8 cellular contexts compared by ENCODE assay signal in genomic region chr20:36950432-36951197, GRCh38. TPM values are rescaled to one million over a fixed set of nuclear protein-coding genes. Genes with fewer than 3 reads are reported as not detected.
DNase-seq lines count a peak whose midpoint lies in the region; ATAC-seq and TF ChIP-seq lines count a peak whose summit lies in the region.

No MANE protein-coding gene starts in this region.

- peak overlapping the region; percentile 74 to 99 (median 95) for H3K4me3 ChIP-seq in dorsolateral prefrontal cortex
- H3K4me3 ChIP-seq in lung, result peak overlapping the region; percentile 92
- peak overlapping the region; percentile 94 for H3K4me3 ChIP-seq in thoracic aorta

- intact Hi-C loops in dorsolateral prefrontal cortex (cut with DNase I), result loop anchor here (2.0 to 10.0 kb wide), 3 partner anchors 58 to 242 kb away; partner anchors contain the start of gene RBL1 (in 1 of the 2)

- peak overlapping the region; percentile 74 for H3K9ac ChIP-seq in ES-I3 (ENCODE audit: low read depth, low read length)

- DNase-seq in T-helper 1 cell (peak; percentile 15 to 43 (median 40)), dorsolateral prefrontal cortex (peak in 2 of 10 donors; percentile 21 to 57), lung (ENCODE audit: low spot score) (peak; percentile 31), thoracic aorta (ENCODE audit: low spot score) (no peak), NCI-H510A (lab: John Stamatoyannopoulos, UW) (no peak), NCI-H1930 (lab: John Stamatoyannopoulos, UW) (no peak)

- H3K27ac ChIP-seq in dorsolateral prefrontal cortex (peak overlapping the region in 52 of 59 donors; percentile 44 to 94 (median 84)), lung (ENCODE audit: low read depth in 1 of 2, low read length in 1 of 2) (peak overlapping the region; percentile 70 to 97), thoracic aorta (peak overlapping the region; percentile 82 to 86)

- H3K27me3 ChIP-seq in dorsolateral prefrontal cortex, result no peaks in the 10 kb centered on the region
- no peaks in the 10 kb centered on the region for H3K27me3 ChIP-seq in lung (ENCODE audit: control insufficient read depth, insufficient read depth)
- no peaks in the 10 kb centered on the region for H3K27me3 ChIP-seq in thoracic aorta (replicated peaks; ENCODE audit: insufficient read depth)

- H3K9me3 ChIP-seq in ES-I3 (ENCODE audit: control insufficient read depth, insufficient read depth, low read length) (no peaks in the 10 kb centered on the region), lung (ENCODE audit: control insufficient read depth in 2 of 2, insufficient read depth in 1 of 2, low read length in 1 of 2) (no peaks in the 10 kb centered on the region), thoracic aorta (no peaks in the 10 kb centered on the region)

- WGBS in lung, 2 donors, result 1% methylated on average over 24 of the region's 24 CpGs

- H3K36me3 ChIP-seq in ES-I3 (ENCODE audit: insufficient read depth, low read length) (no peaks in the 10 kb centered on the region), lung (ENCODE audit: control insufficient read depth in 2 of 2, insufficient read depth in 2 of 2, low read length in 2 of 2) (peaks cover 0 to 3% of the 10 kb centered on the region in 2 donors), thoracic aorta (peaks cover 9% of the 10 kb centered on the region)

- ATAC-seq in HG02610 (IDR thresholded peaks at IDR 0.05; ENCODE audit: unreplicated experiment) (peak; percentile 8), lung (ENCODE audit: insufficient read depth, low FRiP score) (peak; percentile 16), thoracic aorta (ENCODE audit: insufficient number of reproducible peaks, low FRiP score, low read depth) (no peak)

- TF ChIP-seq CTCF in dorsolateral prefrontal cortex (IDR thresholded peaks at IDR 0.05 in 54 of 56, conservative IDR thresholded peaks at IDR 0.05 in 2 of 56; ENCODE audit: low read depth in 1 of 56, partially characterized antibody in 56 of 56), result peak in 3 of 56 donors; percentile 9 to 20 (median 17)
- no peak for TF ChIP-seq CTCF in lung (IDR thresholded peaks at IDR 0.05; ENCODE audit: control extremely low read depth, extremely low read depth)
- TF ChIP-seq CTCF in thoracic aorta (IDR thresholded peaks at IDR 0.05), result no peak

- peaks cover 21% of the 10 kb centered on the region for H3K4me1 ChIP-seq in ES-I3 (ENCODE audit: insufficient read depth, low read length)
- H3K4me1 ChIP-seq in lung (ENCODE audit: control insufficient read depth in 2 of 2, insufficient read depth in 2 of 2, low read length in 2 of 2), result peaks cover 0 to 4% of the 10 kb centered on the region in 2 donors
- peaks cover 12 to 15% of the 10 kb centered on the region in 2 donors for H3K4me1 ChIP-seq in thoracic aorta (ENCODE audit: control insufficient read depth in 1 of 2, low read depth in 2 of 2)

RNA-seq across cellular contexts. Expression of gene SAMHD1, which starts 0.9 kb away (rescaled TPM):
- total RNA-seq in dorsolateral prefrontal cortex (100 to 1,000 TPM in 2 of 120 experiments, 10 to 100 TPM in 118; 27.8 to 103 (median 50.8) TPM), lung (100 to 1,000 TPM in 1 of 2 donors, 10 to 100 TPM in 1; 94.3 to 184 TPM), thoracic aorta (100 to 1,000 TPM; 229 to 365 TPM)
- polyA plus RNA-seq in lung, result 10 to 100 TPM; 59.7 to 87.6 TPM

Comparison
In these comparisons a context has a peak if more than half of its experiments do, and no peak if none do; other contexts are left out.
1. DNase-seq: peak in T-helper 1 cell (5 of 5) and lung (single experiment); none in thoracic aorta (single experiment), NCI-H510A (single experiment) and NCI-H1930 (0 of 2).
2. Peak in every context shown above with its lines, with median percentiles within 50 percentile points of each other: H3K27ac ChIP-seq and H3K4me3 ChIP-seq.